ENCODE assay signal across 1 cellular context in genomic region chr6:139600919-139601470, GRCh38.
TF ChIP-seq lines count a peak whose summit lies in the region.

No MANE protein-coding gene starts in this region.

TF ChIP-seq in GM12878, 131 proteins besides CTCF, POLR2A, EP300 and RAD21 (continued from another document and continues in another):
- TF ChIP-seq HSF1 (IDR thresholded peaks at IDR 0.05; ENCODE audit: low read depth, low read length) (no peak), EGR1 (IDR thresholded peaks at IDR 0.05; ENCODE audit: borderline replicate concordance in 1 of 2, low read depth in 2 of 2, low read length in 2 of 2) (no peak), MYC (IDR thresholded peaks at IDR 0.05; ENCODE audit: insufficient read depth, insufficient read length, insufficient replicate concordance, low read length, severe bottlenecking) (no peak), BCL3 (IDR thresholded peaks at IDR 0.05; ENCODE audit: borderline replicate concordance, insufficient read depth, low read depth, low read length, poor library complexity, severe bottlenecking) (peak; percentile 81), PAX8 (IDR thresholded peaks at IDR 0.05) (no peak), TCF3 (IDR thresholded peaks at IDR 0.05; ENCODE audit: borderline replicate concordance, insufficient read depth, low read depth, low read length) (no peak), BCLAF1 (IDR thresholded peaks at IDR 0.05) (no peak), PRDM15 (CRISPR knock-in tag; IDR thresholded peaks at IDR 0.05) (no peak), CHD2 (IDR thresholded peaks at IDR 0.05; ENCODE audit: borderline replicate concordance, low read depth, low read length) (no peak), MTA2 (IDR thresholded peaks at IDR 0.05; ENCODE audit: low read depth) (peak; percentile 78), CREB1 (IDR thresholded peaks at IDR 0.05; ENCODE audit: low read depth) (peak; percentile 42; the same call in 1 of the 2 replicates), YY1 (IDR thresholded peaks at IDR 0.05; ENCODE audit: low read depth, low read length) (no peak), NFXL1 (IDR thresholded peaks at IDR 0.05; ENCODE audit: borderline replicate concordance) (no peak), NR2F1 (conservative IDR thresholded peaks at IDR 0.05) (peak; percentile 49), BHLHE40 (IDR thresholded peaks at IDR 0.05; ENCODE audit: borderline replicate concordance in 1 of 2, low read depth in 2 of 2, low read length in 1 of 2) (peak in 1 of 2 experiments; percentile 51; a peak in 1 of 4 replicates), ASH2L (IDR thresholded peaks at IDR 0.05; ENCODE audit: borderline replicate concordance, low read depth) (no peak), HDAC2 (IDR thresholded peaks at IDR 0.05) (no peak), HDGF (IDR thresholded peaks at IDR 0.05) (no peak), YBX1 (IDR thresholded peaks at IDR 0.05) (no peak), MAX (IDR thresholded peaks at IDR 0.05; ENCODE audit: low read depth, low read length) (no peak), SMC3 (IDR thresholded peaks at IDR 0.05; ENCODE audit: borderline replicate concordance, low read length) (peak; percentile 25; the same call in 1 of the 2 replicates), ZSCAN29 (IDR thresholded peaks at IDR 0.05) (no peak), SMAD1 (IDR thresholded peaks at IDR 0.05; ENCODE audit: low read depth, partially characterized antibody) (no peak), SUPT20H (IDR thresholded peaks at IDR 0.05; ENCODE audit: borderline replicate concordance, control insufficient read depth, low read depth, low read length) (no peak), HDAC6 (IDR thresholded peaks at IDR 0.05; ENCODE audit: unreplicated experiment) (no peak), ZBTB40 (IDR thresholded peaks at IDR 0.05; ENCODE audit: borderline replicate concordance) (no peak), IRF4 (IDR thresholded peaks at IDR 0.05; ENCODE audit: low read depth, low read length) (peak; percentile 68), RB1 (IDR thresholded peaks at IDR 0.05; ENCODE audit: borderline replicate concordance) (no peak), IKZF2 (IDR thresholded peaks at IDR 0.05) (peak; percentile 85 to 86), NRF1 (conservative IDR thresholded peaks at IDR 0.05; ENCODE audit: low read depth, low read length) (no peak), REST (IDR thresholded peaks at IDR 0.05; ENCODE audit: low read depth, low read length) (0 out of 2 replicates have a peak, but pooled peaks have one; percentile 20), TBL1XR1 (IDR thresholded peaks at IDR 0.05; ENCODE audit: low read depth, low read length) (0 out of 2 replicates have a peak, but pooled peaks have one; percentile 57), HCFC1 (IDR thresholded peaks at IDR 0.05; ENCODE audit: low read length) (no peak), POLR2AphosphoS2 (IDR thresholded peaks at IDR 0.05; ENCODE audit: low read depth, low read length) (no peak), NR2C1 (IDR thresholded peaks at IDR 0.05) (no peak), RAD51 (IDR thresholded peaks at IDR 0.05) (no peak), RELB (IDR thresholded peaks at IDR 0.05; ENCODE audit: low read depth) (peak; percentile 80; the same call in 1 of the 2 replicates), EZH2 (IDR thresholded peaks at IDR 0.05; ENCODE audit: borderline replicate concordance, control insufficient read depth, low read depth, low read length) (no peak), SRF (IDR thresholded peaks at IDR 0.05; ENCODE audit: low read depth in 2 of 2, low read length in 2 of 2) (0 out of 4 replicates have a peak, but pooled peaks of 1 of the 2 experiments have one; percentile 22), CHD4 (IDR thresholded peaks at IDR 0.05) (no peak)
